ENCODE assay signal across 16 cellular contexts in the genomic region with DNA sequence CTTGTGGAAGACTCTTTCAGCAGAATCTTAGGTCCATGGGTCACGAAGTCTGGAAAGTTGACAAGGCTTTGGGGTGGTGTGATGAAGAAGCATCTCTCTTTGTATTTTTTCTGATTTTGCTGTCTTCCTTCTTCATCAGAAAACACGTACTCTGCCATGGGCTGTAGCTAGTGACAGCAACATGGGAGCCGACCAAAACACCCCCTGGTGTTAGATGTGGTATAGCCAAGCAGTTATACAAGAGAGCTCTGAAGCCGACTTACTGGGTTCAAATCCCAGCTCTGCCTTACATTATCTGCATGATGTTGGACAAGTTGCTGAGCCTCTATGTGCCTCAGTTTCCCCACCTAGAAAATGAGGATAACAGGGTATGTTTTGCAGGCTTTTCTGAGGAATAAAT. TPM values are rescaled to one million over a fixed set of nuclear protein-coding genes. Genes with fewer than 3 reads are reported as not detected.
DNase-seq lines count a peak whose midpoint lies in the region; ATAC-seq and TF ChIP-seq lines count a peak whose summit lies in the region.
"Had no signal": no experiment of that assay in that cellular context is flagged by ENCODE, and none has a peak within 500 bp of the region (broad histone marks: within the 10 kb centered on the region; RNA-seq: fewer than 3 reads in every experiment).

No MANE protein-coding gene starts in this region.

- H3K4me1 ChIP-seq in neural progenitor cell = peaks cover 19% of the 10 kb centered on the region
- H3K4me1 ChIP-seq in mammary epithelial cell (ENCODE audit: insufficient read depth, low read length) = no peaks in the 10 kb centered on the region

- H4K20me1 ChIP-seq in neural progenitor cell (ENCODE audit: low read depth) (no peaks in the 10 kb centered on the region), mammary epithelial cell (ENCODE audit: insufficient read depth, low read length) (no peaks in the 10 kb centered on the region)
- H4K20me1 ChIP-seq: BLaER1 treated with 17β-estradiol and CSF1 and Interleukin-3, amounts not matched to agents 10 nM and 100 nM had no signal

- no peak overlapping the region for H3K27ac ChIP-seq in neural progenitor cell
- H3K27ac ChIP-seq in mammary epithelial cell (ENCODE audit: insufficient read depth, low read depth, low read length) = no peak overlapping the region
- H3K27ac ChIP-seq: BLaER1 treated with 17β-estradiol and CSF1 and Interleukin-3, amounts not matched to agents 10 nM and 100 nM had no signal

- H3K79me2 ChIP-seq in neural progenitor cell (ENCODE audit: low read depth) = no peaks in the 10 kb centered on the region
- H3K79me2 ChIP-seq in mammary epithelial cell (ENCODE audit: insufficient read depth, low read length) = no peaks in the 10 kb centered on the region

- 78% methylated on average over 4 of the region's 4 CpGs for WGBS in mammary epithelial cell (ENCODE audit: low coverage, missing lambda C conversion rate)

- in situ Hi-C loops in mammary epithelial cell (cut with MboI; ENCODE audit: low sequenced_read_pairs in 2 of 2) = loop anchor here (5.0 to 25.0 kb wide), 2 partner anchors 196 to 556 kb away; no protein-coding TSS in a partner anchor

- TF ChIP-seq CTCF in GM12865 (IDR thresholded peaks at IDR 0.05; ENCODE audit: insufficient read depth, low read depth, low read length, missing control alignments) (no peak), activated B cell treated with CpG ODN at 0.5 μM for 24 hours (IDR thresholded peaks at IDR 0.05) (peak; percentile 13), neural progenitor cell (IDR thresholded peaks at IDR 0.05) (no peak), mammary epithelial cell (conservative IDR thresholded peaks at IDR 0.05 in 1 of 2, IDR thresholded peaks at IDR 0.05 in 1 of 2; ENCODE audit: extremely low read depth in 1 of 2, insufficient read depth in 1 of 2, low read depth in 1 of 2, low read length in 2 of 2) (no peak)

- H3K4me3 Mint-ChIP-seq in activated B cell treated with CpG ODN at 0.5 μM for 24 hours (no peak overlapping the region), neural progenitor cell (no peak overlapping the region)
- H3K4me3 Mint-ChIP-seq: CD4-positive, alpha-beta T cell had no signal

- H3K9me3 ChIP-seq in neural progenitor cell (ENCODE audit: low read depth) = no peaks in the 10 kb centered on the region
- no peaks in the 10 kb centered on the region for H3K9me3 ChIP-seq in mammary epithelial cell (replicated peaks; ENCODE audit: insufficient read depth, low read length)
- H3K9me3 ChIP-seq: BLaER1 treated with 17β-estradiol and CSF1 and Interleukin-3, amounts not matched to agents 10 nM and 100 nM; HAP-1 had no signal

- H3K36me3 ChIP-seq in neural progenitor cell (no peaks in the 10 kb centered on the region), mammary epithelial cell (ENCODE audit: insufficient read depth, low read length) (no peaks in the 10 kb centered on the region)
- H3K36me3 ChIP-seq: BLaER1 treated with 17β-estradiol and CSF1 and Interleukin-3, amounts not matched to agents 10 nM and 100 nM; HAP-1 had no signal

- H3K27ac Mint-ChIP-seq in activated B cell treated with CpG ODN at 0.5 μM for 24 hours (no peak overlapping the region), neural progenitor cell (no peak overlapping the region)
- H3K27ac Mint-ChIP-seq: CD4-positive, alpha-beta T cell had no signal

- H3K27me3 Mint-ChIP-seq in activated B cell treated with CpG ODN at 0.5 μM for 24 hours = peaks cover 12% of the 10 kb centered on the region
- H3K27me3 Mint-ChIP-seq in neural progenitor cell (ENCODE audit: insufficient read depth, low read depth) = peaks cover 6% of the 10 kb centered on the region
- H3K27me3 Mint-ChIP-seq: CD4-positive, alpha-beta T cell had no signal

- no peaks in the 10 kb centered on the region for H3F3A ChIP-seq in neural progenitor cell (ENCODE audit: low read depth)

- peaks cover under 1% of the 10 kb centered on the region for H3K4me1 Mint-ChIP-seq in activated B cell treated with CpG ODN at 0.5 μM for 24 hours
- peaks cover 9% of the 10 kb centered on the region for H3K4me1 Mint-ChIP-seq in neural progenitor cell

- H3K36me3 Mint-ChIP-seq in activated B cell treated with CpG ODN at 0.5 μM for 24 hours (ENCODE audit: low read depth) (no peaks in the 10 kb centered on the region), neural progenitor cell (no peaks in the 10 kb centered on the region)

- BruUV-seq in mammary epithelial cell (replicated peaks; lab: Mats Ljungman, UMichigan) = no TSS peak

- H3K4me3 ChIP-seq in GM12865 (ENCODE audit: low read depth, low read length) = no peak overlapping the region
- H3K4me3 ChIP-seq in Jurkat, Clone E6-1 (ENCODE audit: low read length) = no peak overlapping the region
- no peak overlapping the region for H3K4me3 ChIP-seq in neural progenitor cell
- H3K4me3 ChIP-seq in mammary epithelial cell (replicated peaks in 1 of 3; ENCODE audit: insufficient read depth in 1 of 3, low read depth in 2 of 3, low read length in 3 of 3) = no peak overlapping the region
- H3K4me3 ChIP-seq: BLaER1 treated with 17β-estradiol and CSF1 and Interleukin-3, amounts not matched to agents 10 nM and 100 nM; HAP-1; K562 had no signal

- no peaks in the 10 kb centered on the region for H3K27me3 ChIP-seq in neural progenitor cell
- H3K27me3 ChIP-seq in mammary epithelial cell (ENCODE audit: insufficient read depth, low read length) = no peaks in the 10 kb centered on the region
- H3K27me3 ChIP-seq: BLaER1 treated with 17β-estradiol and CSF1 and Interleukin-3, amounts not matched to agents 10 nM and 100 nM had no signal

- POLR2A ChIA-PET in activated B cell treated with CpG ODN at 0.5 μM for 24 hours (lab: Charles Lee) = no interaction called here

- H3K4me2 ChIP-seq in neural progenitor cell (no peak overlapping the region), mammary epithelial cell (ENCODE audit: insufficient read depth, low read depth, low read length) (no peak overlapping the region)
- H3K4me2 ChIP-seq: BLaER1 treated with 17β-estradiol and CSF1 and Interleukin-3, amounts not matched to agents 10 nM and 100 nM had no signal

- DNase-seq in GM12865 (ENCODE audit: low read depth) (peak; percentile 13), activated B cell treated with CpG ODN at 0.5 μM for 24 hours (no peak), neural progenitor cell (ENCODE audit: low spot score) (peak; percentile 20), left colon (no peak), mammary epithelial cell (no peak)
- peak; percentile 9 for DNase-seq in Jurkat, Clone E6-1 (ENCODE audit: low read depth, low spot score)
- DNase-seq: DMS 273 treated with DMSO at 0.1 percent for 48 hours had no signal

- H3K9me3 Mint-ChIP-seq in activated B cell treated with CpG ODN at 0.5 μM for 24 hours (no peaks in the 10 kb centered on the region), neural progenitor cell (no peaks in the 10 kb centered on the region)
- H3K9me3 Mint-ChIP-seq: CD4-positive, alpha-beta T cell had no signal

- H3K9ac ChIP-seq in neural progenitor cell (no peak overlapping the region), mammary epithelial cell (ENCODE audit: insufficient read depth, low read length) (no peak overlapping the region)
- H3K9ac ChIP-seq: BLaER1 treated with 17β-estradiol and CSF1 and Interleukin-3, amounts not matched to agents 10 nM and 100 nM had no signal

- H2AFZ ChIP-seq in neural progenitor cell (replicated peaks) = no peak overlapping the region
- no peak overlapping the region for H2AFZ ChIP-seq in mammary epithelial cell (ENCODE audit: low read depth, low read length)

- CTCF ChIA-PET in activated B cell treated with CpG ODN at 0.5 μM for 24 hours (lab: Charles Lee) (interaction anchor here (0.6 to 2.4 kb wide), 17 partner anchors 8 to 1864 kb away, joined by 3 to 40 read pairs (median 4); partner anchors contain the start of gene VIPR1), mammary epithelial cell (lab: Charles Lee; ENCODE audit: low non-redundant PET) (interaction anchor here (0.6 to 1.6 kb wide), 5 partner anchors 93 to 214 kb away, joined by 3 to 19 read pairs (median 4); no protein-coding TSS in a partner anchor)

- dilution Hi-C loops in mammary epithelial cell (cut with HindIII; ENCODE audit: low sequenced_read_pairs) = loop anchor here (5.0 to 25.0 kb wide), 4 partner anchors 44 to 331 kb away; partner anchors contain the start of gene CCK

- ATAC-seq in activated B cell treated with CpG ODN at 0.5 μM for 24 hours (ENCODE audit: low read depth) (no peak), GM18907 (IDR thresholded peaks at IDR 0.05; ENCODE audit: unreplicated experiment) (no peak), left colon (no peak)

- intact Hi-C loops in activated B cell treated with CpG ODN at 0.5 μM for 24 hours (cut with micrococcal nuclease) = loop anchor here (1.0 to 5.0 kb wide), 4 partner anchors 99 to 1861 kb away; no protein-coding TSS in a partner anchor
- intact Hi-C loops in left colon (cut with DNase I, micrococcal nuclease) = loop anchor here (5.0 to 10.0 kb wide), 3 partner anchors 188 to 328 kb away; no protein-coding TSS in a partner anchor
- intact Hi-C loops in mammary epithelial cell (cut with micrococcal nuclease) = loop anchor here (1.0 to 2.0 kb wide), 5 partner anchors 196 to 549 kb away; no protein-coding TSS in a partner anchor

RNA-seq across cellular contexts. Expression of gene LYZL4, which starts 32.9 kb away (rescaled TPM):
- polyA plus RNA-seq in Jurkat, Clone E6-1 (2012; ENCODE audit: insufficient read depth, insufficient read length) = not detected
- total RNA-seq in activated B cell treated with CpG ODN at 0.5 μM for 24 hours (not detected in 2 replicates), neural progenitor cell (ENCODE audit: low replicate concordance) (not detected in 2 replicates), left colon (not detected), mammary epithelial cell (not detected)
- polyA plus RNA-seq in mammary epithelial cell = not detected
- polyA minus RNA-seq in mammary epithelial cell = not detected
- total RNA-seq: A172; Calu3; CD4-positive, alpha-beta T cell; H1; HT1080; K562 had no signal
- polyA plus RNA-seq: H1, K562 had no signal

RNA-seq across cellular contexts. Expression of gene VIPR1, which starts 59.2 kb away (rescaled TPM):
- 1.6 TPM for polyA plus RNA-seq in Jurkat, Clone E6-1 (2012; ENCODE audit: insufficient read depth, insufficient read length)
- total RNA-seq in activated B cell treated with CpG ODN at 0.5 μM for 24 hours (3.2 and 3.6 TPM in 2 replicates), neural progenitor cell (ENCODE audit: low replicate concordance) (1.4 and 2.9 TPM in 2 replicates), left colon (100 to 1,000 TPM; 128 to 137 TPM), mammary epithelial cell (10 to 100 TPM in 1 of 2 donors, 1 to 10 TPM in 1; 4.7 to 21.3 TPM)
- 0.77 TPM for polyA plus RNA-seq in mammary epithelial cell
- polyA minus RNA-seq in mammary epithelial cell = 12.5 TPM
- total RNA-seq: A172, HT1080 had no signal

Comparison
In these comparisons a context has a peak if more than half of its experiments do, and no peak if none do; other contexts are left out.
1. DNase-seq: peak in GM12865 (single experiment), Jurkat, Clone E6-1 (single experiment) and neural progenitor cell (single experiment); none in activated B cell treated with CpG ODN at 0.5 μM for 24 hours (single experiment), left colon (0 of 2) and mammary epithelial cell (single experiment).
2. RNA of gene VIPR1, which starts 59.2 kb away (total RNA-seq): 128 to 137 TPM in left colon; 4.7 to 21.3 TPM in mammary epithelial cell, 3.2 to 3.6 TPM in activated B cell treated with CpG ODN at 0.5 μM for 24 hours and 1.4 to 2.9 TPM in neural progenitor cell; every median in the first group is over 4 times any median in the second.